In genomic region chr10:52631146-52631545, GRCh38 we compare ENCODE assay signal across 19 cellular contexts.
DNase-seq lines count a peak whose midpoint lies in the region; ATAC-seq and TF ChIP-seq lines count a peak whose summit lies in the region.
"Had no signal": no experiment of that assay in that cellular context is flagged by ENCODE, and none has a peak within 500 bp of the region (broad histone marks: within the 10 kb centered on the region; RNA-seq: fewer than 3 reads in every experiment).

No MANE protein-coding gene starts in this region.

- DNase-seq in DMS53 (lab: John Stamatoyannopoulos, UW) (peak; percentile 4), DMS53 treated with DMSO at 0.1 percent for 48 hours (lab: John Stamatoyannopoulos, UW; ENCODE audit: unreplicated experiment) (no peak), G401 (ENCODE audit: low spot score) (peak; percentile 69), left kidney (ENCODE audit: low read depth, low spot score) (peak; percentile 55), psoas muscle (no peak)
- DNase-seq: AML-193; Caco-2; Calu3; CD4-positive, alpha-beta T cell; CD8-positive, alpha-beta T cell; DMS79; DND-41; EL; GF-D8 had no signal

- H3K4me3 ChIP-seq in psoas muscle: no peak overlapping the region
- H3K4me3 ChIP-seq: A549; BLaER1 treated with 17β-estradiol and CSF1 and Interleukin-3, amounts not matched to agents 10 nM and 100 nM had no signal

- ATAC-seq in psoas muscle: no peak
- ATAC-seq in GM21717 (IDR thresholded peaks at IDR 0.05; ENCODE audit: unreplicated experiment): no peak
- ATAC-seq: A549; CD8-positive, alpha-beta T cell had no signal

- H3K27me3 ChIP-seq in psoas muscle (ENCODE audit: insufficient read depth in 3 of 3, low read length in 2 of 3): no peaks in the 10 kb centered on the region

- WGBS in psoas muscle, 3 donors: 43 to 58% (median 49%) methylated on average over 2 of the region's 2 CpGs

- no peak overlapping the region for H3K27ac ChIP-seq in psoas muscle
- H3K27ac ChIP-seq: 22Rv1; A549; BLaER1 treated with 17β-estradiol and CSF1 and Interleukin-3, amounts not matched to agents 10 nM and 100 nM; C4-2B had no signal

- H3K9me3 ChIP-seq in psoas muscle: no peaks in the 10 kb centered on the region
- H3K9me3 ChIP-seq: A549; BLaER1 treated with 17β-estradiol and CSF1 and Interleukin-3, amounts not matched to agents 10 nM and 100 nM had no signal

- intact Hi-C loops in psoas muscle (cut with DNase I): no loop called here

- TF ChIP-seq CTCF in psoas muscle (IDR thresholded peaks at IDR 0.05): no peak

- H3K4me1 ChIP-seq in psoas muscle: no peaks in the 10 kb centered on the region
- H3K4me1 ChIP-seq: A549; BLaER1 treated with 17β-estradiol and CSF1 and Interleukin-3, amounts not matched to agents 10 nM and 100 nM; Caco-2 had no signal

- H3K36me3 ChIP-seq in psoas muscle (ENCODE audit: insufficient read depth in 1 of 2, low read depth in 1 of 2): no peaks in the 10 kb centered on the region

- in situ Hi-C loops in G401 (cut with HindIII; ENCODE audit: low sequenced_read_pairs): no loop called here

Comparison
In these comparisons a context has a peak if more than half of its experiments do, and no peak if none do; other contexts are left out.
1. DNase-seq: peak in DMS53 (single experiment), G401 (single experiment) and left kidney (single experiment); none in DMS53 treated with DMSO at 0.1 percent for 48 hours (single experiment) and psoas muscle (0 of 2).